1 cellular context compared by ENCODE assay signal in the genomic region with DNA sequence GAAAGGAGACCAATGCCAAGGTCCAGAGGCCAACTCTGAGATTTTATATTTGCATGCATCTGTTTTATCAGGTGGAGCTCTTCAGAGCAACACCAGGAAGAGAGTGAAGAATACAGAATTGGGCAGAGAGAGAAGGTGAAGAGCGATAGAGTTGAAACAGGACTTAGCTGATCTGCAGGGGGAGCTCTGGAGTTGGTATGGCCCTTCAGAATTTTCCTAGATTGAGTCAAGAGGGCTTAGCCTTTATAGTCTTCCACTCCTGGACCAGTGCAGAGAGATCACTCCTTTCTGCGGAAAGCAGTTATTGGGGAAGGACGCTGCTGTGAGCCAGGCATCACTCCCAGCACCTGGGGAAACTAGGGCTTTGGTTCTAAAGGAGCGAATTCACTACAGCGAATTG.
TF ChIP-seq lines count a peak whose summit lies in the region.

No MANE protein-coding gene starts in this region.

TF ChIP-seq in GM12878, 131 proteins besides CTCF, POLR2A, EP300 and RAD21 (continued from another document):
- TF ChIP-seq ZNF207 (IDR thresholded peaks at IDR 0.05; ENCODE audit: borderline replicate concordance) (no peak), STAT3 (IDR thresholded peaks at IDR 0.05; ENCODE audit: low read depth, low read length) (no peak), ZNF622 (IDR thresholded peaks at IDR 0.05) (no peak), SIX5 (IDR thresholded peaks at IDR 0.05; ENCODE audit: low read depth, low read length, severe bottlenecking) (no peak), TCF3 (IDR thresholded peaks at IDR 0.05; ENCODE audit: borderline replicate concordance, insufficient read depth, low read depth, low read length) (no peak), IRF4 (IDR thresholded peaks at IDR 0.05; ENCODE audit: low read depth, low read length) (no peak), RBBP5 (conservative IDR thresholded peaks at IDR 0.05) (no peak), NBN (IDR thresholded peaks at IDR 0.05) (no peak), SMAD1 (IDR thresholded peaks at IDR 0.05; ENCODE audit: low read depth, partially characterized antibody) (no peak), GATAD2B (conservative IDR thresholded peaks at IDR 0.05; ENCODE audit: low read depth) (no peak), ZBED1 (IDR thresholded peaks at IDR 0.05; ENCODE audit: borderline replicate concordance) (no peak)
